ENCODE assay signal across 8 cellular contexts in genomic region chr18:12946549-12947354, GRCh38. TPM values are rescaled to one million over a fixed set of nuclear protein-coding genes. Genes with fewer than 3 reads are reported as not detected.
DNase-seq lines count a peak whose midpoint lies in the region; ATAC-seq and TF ChIP-seq lines count a peak whose summit lies in the region.

No MANE protein-coding gene starts in this region.

- CTCF ChIA-PET in SK-N-SH (lab: Yijun Ruan, JAX), result interaction anchor here (5.1 kb wide), 1 partner anchor 12 kb away, joined by 41 read pairs; no protein-coding TSS in a partner anchor

- peak; percentile 6 for DNase-seq in stimulated activated CD4-positive, alpha-beta T cell treated with anti-CD3 and anti-CD28 coated beads, Interleukin-4, amount 100 ng/mL, for 1 hour
- no peak for DNase-seq in stimulated activated CD4-positive, alpha-beta T cell treated with anti-CD3 and anti-CD28 coated beads, Interleukin-4, amount 100 ng/mL, for 4 hours
- DNase-seq in HuH-7.5 (ENCODE audit: low spot score) (peak; percentile 49), SK-N-SH (peak; percentile 36), lung (ENCODE audit: low spot score) (no peak), thoracic aorta (ENCODE audit: low spot score) (no peak), NCI-H1436 (lab: John Stamatoyannopoulos, UW) (no peak)
- DNase-seq in effector CD4-positive, alpha-beta T cell, result peak; percentile 12

- H3K9me3 ChIP-seq in SK-N-SH (no peaks in the 10 kb centered on the region), lung (ENCODE audit: control insufficient read depth in 2 of 2, insufficient read depth in 1 of 2, low read length in 1 of 2) (no peaks in the 10 kb centered on the region), thoracic aorta (no peaks in the 10 kb centered on the region)

- H3K27ac ChIP-seq in SK-N-SH (ENCODE audit: low read depth in 2 of 2, low read length in 1 of 2) (peak overlapping the region; percentile 89 to 95), lung (ENCODE audit: low read depth in 1 of 2, low read length in 1 of 2) (peak overlapping the region; percentile 97 to 100), thoracic aorta (peak overlapping the region; percentile 98 to 100)

- H3F3A ChIP-seq in SK-N-SH (replicated peaks; ENCODE audit: insufficient read depth), result peaks cover 22% of the 10 kb centered on the region

- TF ChIP-seq RAD21 in SK-N-SH (IDR thresholded peaks at IDR 0.05; ENCODE audit: low read length), result no peak

- peak; percentile 25; the same call in 1 of the 2 replicates for TF ChIP-seq CTCF in SK-N-SH (IDR thresholded peaks at IDR 0.05)
- TF ChIP-seq CTCF in lung (IDR thresholded peaks at IDR 0.05; ENCODE audit: control extremely low read depth, extremely low read depth), result no peak
- TF ChIP-seq CTCF in thoracic aorta (IDR thresholded peaks at IDR 0.05), result no peak

- H3K36me3 ChIP-seq in SK-N-SH (replicated peaks in 1 of 2; ENCODE audit: control insufficient read depth in 1 of 2, insufficient read depth in 2 of 2, low read length in 1 of 2) (peaks cover 0 to 9% of the 10 kb centered on the region in 2 experiments), lung (ENCODE audit: control insufficient read depth in 2 of 2, insufficient read depth in 2 of 2, low read length in 2 of 2) (peaks cover 0 to 1% of the 10 kb centered on the region in 2 donors), thoracic aorta (no peaks in the 10 kb centered on the region)

- TF ChIP-seq EP300 in SK-N-SH (IDR thresholded peaks at IDR 0.05; ENCODE audit: borderline replicate concordance in 1 of 2, low read depth in 1 of 2, low read length in 1 of 2), result no peak

- H4K20me1 ChIP-seq in SK-N-SH (ENCODE audit: insufficient read depth), result no peaks in the 10 kb centered on the region

- H3K9ac ChIP-seq in SK-N-SH, result peak overlapping the region; percentile 93

- H2AFZ ChIP-seq in SK-N-SH (ENCODE audit: low read depth), result peak overlapping the region; percentile 94

- H3K4me1 ChIP-seq in SK-N-SH (ENCODE audit: control insufficient read depth in 1 of 2, insufficient read depth in 2 of 2, low read depth in 1 of 2, low read length in 1 of 2) (peaks cover 0 to 7% of the 10 kb centered on the region in 2 experiments; a peak in 3 of 4 replicates), lung (ENCODE audit: control insufficient read depth in 2 of 2, insufficient read depth in 2 of 2, low read length in 2 of 2) (peaks cover 0 to 8% of the 10 kb centered on the region in 2 donors), thoracic aorta (ENCODE audit: control insufficient read depth in 1 of 2, low read depth in 2 of 2) (peaks cover 12 to 38% of the 10 kb centered on the region in 2 donors)

- H3K4me3 ChIP-seq in SK-N-SH (ENCODE audit: low read depth in 2 of 2, low read length in 1 of 2) (peak overlapping the region; percentile 71 to 90), lung (peak overlapping the region; percentile 78), thoracic aorta (peak overlapping the region; percentile 99)

- H3K9me2 ChIP-seq in SK-N-SH, result no peaks in the 10 kb centered on the region

- ATAC-seq in lung (ENCODE audit: insufficient read depth, low FRiP score), result no peak
- peak; percentile 3 for ATAC-seq in thoracic aorta (ENCODE audit: insufficient number of reproducible peaks, low FRiP score, low read depth)

- POLR2A ChIA-PET in SK-N-SH (lab: Yijun Ruan, JAX), result no interaction called here

- peak overlapping the region; percentile 100 for H3K4me2 ChIP-seq in SK-N-SH

- WGBS in SK-N-SH (ENCODE audit: low lambda C conversion rate), result 2% methylated on average over 17 of the region's 17 CpGs
- 1 to 2% methylated on average over 17 of the region's 17 CpGs for WGBS in lung, 2 donors

- no peaks in the 10 kb centered on the region for H3K27me3 ChIP-seq in SK-N-SH (ENCODE audit: insufficient read depth)
- no peaks in the 10 kb centered on the region for H3K27me3 ChIP-seq in lung (ENCODE audit: control insufficient read depth, insufficient read depth)
- H3K27me3 ChIP-seq in thoracic aorta (replicated peaks; ENCODE audit: insufficient read depth), result no peaks in the 10 kb centered on the region

- peaks cover 28% of the 10 kb centered on the region for H3K79me2 ChIP-seq in SK-N-SH (ENCODE audit: insufficient read depth)

TF ChIP-seq in SK-N-SH, 30 proteins besides CTCF, POLR2A, EP300 and RAD21 (continues in another document):
- TF ChIP-seq EZH2phosphoT487 (IDR thresholded peaks at IDR 0.05; ENCODE audit: borderline replicate concordance, low read depth), result no peak
- peak; percentile 66 for TF ChIP-seq NFIC (IDR thresholded peaks at IDR 0.05; ENCODE audit: borderline replicate concordance)
- no peak for TF ChIP-seq USF1 (IDR thresholded peaks at IDR 0.05; ENCODE audit: borderline replicate concordance, low read depth)
- TF ChIP-seq SIN3A (IDR thresholded peaks at IDR 0.05; ENCODE audit: borderline replicate concordance, low read depth, low read length), result peak; percentile 39; the same call in 1 of the 2 replicates
- no peak for TF ChIP-seq REST (IDR thresholded peaks at IDR 0.05; ENCODE audit: low read depth, low read length)
- TF ChIP-seq PBX3 (IDR thresholded peaks at IDR 0.05), result peak; percentile 67
- TF ChIP-seq GATA2 (CRISPR knock-in tag; IDR thresholded peaks at IDR 0.05), result no peak
- TF ChIP-seq TEAD4 (IDR thresholded peaks at IDR 0.05; ENCODE audit: borderline replicate concordance, insufficient read depth), result peak; percentile 83
- TF ChIP-seq SMC3 (IDR thresholded peaks at IDR 0.05; ENCODE audit: low read depth, low read length), result no peak
- TF ChIP-seq IRF3 (IDR thresholded peaks at IDR 0.05; ENCODE audit: low read depth, low read length), result no peak
- no peak for TF ChIP-seq ELF1 (IDR thresholded peaks at IDR 0.05)
- no peak for TF ChIP-seq CHD2 (IDR thresholded peaks at IDR 0.05; ENCODE audit: low read length, partially characterized antibody)
- peak; percentile 61; the same call in 1 of the 2 replicates for TF ChIP-seq POLR2AphosphoS5 (IDR thresholded peaks at IDR 0.05; ENCODE audit: low read depth, low read length)
- no peak for TF ChIP-seq FOXJ3 (CRISPR knock-in tag; IDR thresholded peaks at IDR 0.05)

RNA-seq across cellular contexts. Expression of gene SEH1L, which starts 1.1 kb away (rescaled TPM):
- polyA plus RNA-seq in SK-N-SH (2012; rRNA removed), result 29.8 and 30.4 TPM in 2 replicates
- 30.0 and 35.7 TPM in 2 replicates for polyA plus RNA-seq in SK-N-SH (2012; cell fraction: cytosol; rRNA removed)
- 24.5 and 29.4 TPM in 2 replicates for polyA plus RNA-seq in SK-N-SH (2012; cell fraction: nucleus; rRNA removed)
- total RNA-seq in lung, result 10 to 100 TPM; 27.9 to 43.8 TPM
- 10 to 100 TPM; 24.2 to 24.9 TPM for polyA plus RNA-seq in lung
- 10 to 100 TPM; 26.7 to 61.1 TPM for total RNA-seq in thoracic aorta

RNA-seq across cellular contexts. Expression of gene CEP192, which starts 44.4 kb away (rescaled TPM):
- polyA plus RNA-seq in SK-N-SH (2012; rRNA removed), result 9.4 and 13.3 TPM in 2 replicates
- polyA plus RNA-seq in SK-N-SH (2012; cell fraction: cytosol; rRNA removed), result 11.3 and 11.8 TPM in 2 replicates
- polyA plus RNA-seq in SK-N-SH (2012; cell fraction: nucleus; rRNA removed), result 24.0 and 30.5 TPM in 2 replicates
- total RNA-seq in lung, result 10 to 100 TPM; 19.0 to 43.0 TPM
- 10 to 100 TPM in 1 of 2 donors, 1 to 10 TPM in 1; 8.0 to 14.2 TPM for polyA plus RNA-seq in lung
- 10 to 100 TPM; 20.1 to 27.2 TPM for total RNA-seq in thoracic aorta

Comparison
In these comparisons a context has a peak if more than half of its experiments do, and no peak if none do; other contexts are left out.
1. DNase-seq: peak in stimulated activated CD4-positive, alpha-beta T cell treated with anti-CD3 and anti-CD28 coated beads, Interleukin-4, amount 100 ng/mL, for 1 hour (single experiment), HuH-7.5 (single experiment), SK-N-SH (single experiment) and effector CD4-positive, alpha-beta T cell (single experiment); none in stimulated activated CD4-positive, alpha-beta T cell treated with anti-CD3 and anti-CD28 coated beads, Interleukin-4, amount 100 ng/mL, for 4 hours (0 of 2), lung (single experiment), thoracic aorta (single experiment) and NCI-H1436 (single experiment).
2. Peak in every context shown above with its lines, with median percentiles within 50 percentile points of each other: H3K27ac ChIP-seq and H3K4me3 ChIP-seq.